ENCODE assay signal across 8 cellular contexts in genomic region chr20:54103067-54103761, GRCh38. TPM values are rescaled to one million over a fixed set of nuclear protein-coding genes. Genes with fewer than 3 reads are reported as not detected.
DNase-seq lines count a peak whose midpoint lies in the region; ATAC-seq, FAIRE-seq and TF ChIP-seq lines count a peak whose summit lies in the region.

No MANE protein-coding gene starts in this region.

- H3K4me2 ChIP-seq in astrocyte (ENCODE audit: low read length), result no peak overlapping the region

- H3K4me1 Mint-ChIP-seq in astrocyte (ENCODE audit: low read depth, unreplicated experiment), result peaks cover 8% of the 10 kb centered on the region

- H3K4me3 ChIP-seq in astrocyte (ENCODE audit: insufficient read depth, low read depth, low read length) (no peak overlapping the region), iPS DF 6.9 (ENCODE audit: low read length) (no peak overlapping the region)

- peak; percentile 80 for TF ChIP-seq CTCF in astrocyte (IDR thresholded peaks at IDR 0.05; ENCODE audit: insufficient read depth, low read depth, low read length)

- WGBS in iPS DF 6.9 (ENCODE audit: insufficient coverage, insufficient read length), result no CpG with 5 or more reads among the region's 11 CpGs

- H3K9me3 ChIP-seq in astrocyte (ENCODE audit: insufficient read depth, low read depth, low read length) (no peaks in the 10 kb centered on the region), iPS DF 6.9 (ENCODE audit: control insufficient read depth, insufficient read depth, low read length) (no peaks in the 10 kb centered on the region)

- peak; percentile 66 for TF ChIP-seq RAD21 in Ishikawa (IDR thresholded peaks at IDR 0.05; ENCODE audit: low read depth)

- H3K27ac Mint-ChIP-seq in astrocyte (ENCODE audit: unreplicated experiment), result no peak overlapping the region

- H3K27me3 Mint-ChIP-seq in astrocyte (ENCODE audit: low read depth, unreplicated experiment), result peaks cover 3% of the 10 kb centered on the region

- peak overlapping the region; percentile 67 for H2AFZ ChIP-seq in astrocyte (ENCODE audit: low read depth, low read length)

- H3K36me3 ChIP-seq in astrocyte (ENCODE audit: insufficient read depth, low read length), result no peaks in the 10 kb centered on the region
- no peaks in the 10 kb centered on the region for H3K36me3 ChIP-seq in iPS DF 6.9 (ENCODE audit: control insufficient read depth, insufficient read depth, low read length)

- peak; percentile 77 for ATAC-seq in GM21528 (IDR thresholded peaks at IDR 0.05; ENCODE audit: low FRiP score, unreplicated experiment)

- H3K27me3 ChIP-seq in astrocyte (ENCODE audit: insufficient read depth, low read length) (no peaks in the 10 kb centered on the region), iPS DF 6.9 (ENCODE audit: control insufficient read depth, insufficient read depth, low read length) (no peaks in the 10 kb centered on the region)

- FAIRE-seq in astrocyte (lab: Jason Lieb, UNC), result no peak

- no peaks in the 10 kb centered on the region for H4K20me1 ChIP-seq in astrocyte (ENCODE audit: insufficient read depth, low read length)

- H3K4me1 ChIP-seq in astrocyte (ENCODE audit: insufficient read depth, low read length) (no peaks in the 10 kb centered on the region), iPS DF 6.9 (ENCODE audit: control insufficient read depth, insufficient read depth, low read length) (no peaks in the 10 kb centered on the region)

- H3K79me2 ChIP-seq in astrocyte (ENCODE audit: insufficient read depth, low read length), result no peaks in the 10 kb centered on the region

- no peak overlapping the region for H3K9ac ChIP-seq in astrocyte (ENCODE audit: low read length)

- no peak for TF ChIP-seq EP300 in Ishikawa (IDR thresholded peaks at IDR 0.05; ENCODE audit: borderline replicate concordance)

- no peaks in the 10 kb centered on the region for H3K36me3 Mint-ChIP-seq in astrocyte (ENCODE audit: low read depth, unreplicated experiment)

- DNase-seq in GF-D8 (lab: John Stamatoyannopoulos, UW), result peak; percentile 21
- DNase-seq in T-helper 1 cell, result peak; percentile 32 to 59 (median 39)
- DNase-seq in astrocyte (ENCODE audit: low read depth), result no peak
- peak; percentile 61 for DNase-seq in iPS DF 6.9 (ENCODE audit: low read depth, low spot score)
- DNase-seq in stimulated activated CD4-positive, alpha-beta T cell treated with anti-CD3 and anti-CD28 coated beads, Interleukin-15, amount 100 ng/mL, for 48 hours (ENCODE audit: low read depth in 2 of 2), result peak; percentile 63 to 79
- no peak for DNase-seq in cortex of kidney (lab: John Stamatoyannopoulos, UW)

- no peaks in the 10 kb centered on the region for H3K9me3 Mint-ChIP-seq in astrocyte (ENCODE audit: unreplicated experiment)

- H3K27ac ChIP-seq in astrocyte (ENCODE audit: low read depth, low read length) (no peak overlapping the region), iPS DF 6.9 (ENCODE audit: low read length) (no peak overlapping the region)

- H3K4me3 Mint-ChIP-seq in astrocyte (ENCODE audit: unreplicated experiment), result no peak overlapping the region

TF ChIP-seq in Ishikawa, 13 proteins besides CTCF, POLR2A, EP300 and RAD21:
- TF ChIP-seq MAX (IDR thresholded peaks at IDR 0.05) (0 out of 2 replicates have a peak, but pooled peaks have one; percentile 33), FOXM1 (IDR thresholded peaks at IDR 0.05; ENCODE audit: borderline replicate concordance, low read depth) (no peak), USF1 (IDR thresholded peaks at IDR 0.05) (no peak)

RNA-seq across cellular contexts. Expression of gene BCAS1, which starts 32.8 kb away (rescaled TPM):
- 0.31 TPM in 1 of 2 replicates, not detected in the other for total RNA-seq in astrocyte

Comparison
In these comparisons a context has a peak if more than half of its experiments do, and no peak if none do; other contexts are left out.
1. DNase-seq: peak in GF-D8 (single experiment), T-helper 1 cell (5 of 5), iPS DF 6.9 (single experiment) and stimulated activated CD4-positive, alpha-beta T cell treated with anti-CD3 and anti-CD28 coated beads, Interleukin-15, amount 100 ng/mL, for 48 hours (2 of 2); none in astrocyte (single experiment) and cortex of kidney (single experiment).